In genomic region chr6:37660317-37660716, GRCh38 we compare ENCODE assay signal across 24 cellular contexts. TPM values are rescaled to one million over a fixed set of nuclear protein-coding genes. Genes with fewer than 3 reads are reported as not detected.
A peak's percentile ranks its signal among the peaks of the same experiment; 100 is the strongest.
DNase-seq lines count a peak whose midpoint lies in the region; ATAC-seq and TF ChIP-seq lines count a peak whose summit lies in the region.
"Had no signal": no experiment of that assay in that cellular context is flagged by ENCODE, and none has a peak within 500 bp of the region (broad histone marks: within the 10 kb centered on the region; RNA-seq: fewer than 3 reads in every experiment).

No MANE protein-coding gene starts in this region.

- H3K27me3 Mint-ChIP-seq in WTC11 (ENCODE audit: low read depth): peaks cover 15% of the 10 kb centered on the region
- no peaks in the 10 kb centered on the region for H3K27me3 Mint-ChIP-seq in central memory CD8-positive, alpha-beta T cell
- H3K27me3 Mint-ChIP-seq: CD4-positive, alpha-beta memory T cell; CD4-positive, CD25-positive, alpha-beta regulatory T cell had no signal

- no peaks in the 10 kb centered on the region for H3K9me2 ChIP-seq in OCI-LY7 (ENCODE audit: insufficient read depth, low read length)

- H3K36me3 ChIP-seq in HEK293 (ENCODE audit: control insufficient read depth in 2 of 2, insufficient read depth in 1 of 2, low read length in 2 of 2): peaks cover 0 to 5% of the 10 kb centered on the region in 2 experiments; a peak in 1 of 3 replicates
- no peaks in the 10 kb centered on the region for H3K36me3 ChIP-seq in parathyroid adenoma (ENCODE audit: control insufficient read depth, insufficient read depth, low read length)
- H3K36me3 ChIP-seq in OCI-LY7 (ENCODE audit: insufficient read depth, low read length): no peaks in the 10 kb centered on the region

- CTCF ChIA-PET in HEK293 (lab: Yijun Ruan, JAX) (no interaction called here), WTC11 (lab: Charles Lee) (interaction anchor here (1.8 to 1.9 kb wide), 2 partner anchors 12 to 52 kb away, joined by 4 to 6 read pairs; no protein-coding TSS in a partner anchor), OCI-LY7 (lab: Charles Lee; ENCODE audit: unreplicated experiment) (no interaction called here)

- H3K27ac Mint-ChIP-seq in WTC11: no peak overlapping the region
- H3K27ac Mint-ChIP-seq in central memory CD8-positive, alpha-beta T cell (ENCODE audit: low read depth): peak overlapping the region; percentile 22
- H3K27ac Mint-ChIP-seq: CD14-positive monocyte; CD4-positive, alpha-beta memory T cell; CD4-positive, CD25-positive, alpha-beta regulatory T cell had no signal

- H3K27me3 ChIP-seq in parathyroid adenoma (ENCODE audit: control insufficient read depth, insufficient read depth, low read length): no peaks in the 10 kb centered on the region
- H3K27me3 ChIP-seq: BE2C, BLaER1 had no signal

- peaks cover 7% of the 10 kb centered on the region for H3K36me3 Mint-ChIP-seq in WTC11
- peaks cover 2% of the 10 kb centered on the region for H3K36me3 Mint-ChIP-seq in central memory CD8-positive, alpha-beta T cell (ENCODE audit: insufficient read depth)
- H3K36me3 Mint-ChIP-seq: CD14-positive monocyte had no signal

- H3K79me2 ChIP-seq in parathyroid adenoma (no peaks in the 10 kb centered on the region), OCI-LY7 (ENCODE audit: insufficient read depth, low read depth, low read length) (no peaks in the 10 kb centered on the region)

- DNase-seq in WTC11 (ENCODE audit: low spot score) (no peak), OCI-LY7 (ENCODE audit: low spot score) (no peak)
- no peak for DNase-seq in central memory CD8-positive, alpha-beta T cell (ENCODE audit: low spot score in 2 of 2)
- no peak for DNase-seq in stimulated activated CD4-positive, alpha-beta T cell treated with anti-CD3 and anti-CD28 coated beads, Interleukin-2, amount 100 ng/mL, for 48 hours
- DNase-seq: 8988T; ACHN; BE2C; C1 segment of cervical spinal cord; CD4-positive, alpha-beta memory T cell; CD4-positive, CD25-positive, alpha-beta regulatory T cell; CD8-positive, alpha-beta memory T cell; COR-L47; DMS 273 treated with DMSO at 0.1 percent for 48 hours; DMS153; DMS79; DND-41; EL; GDM1 had no signal

- H3K9me3 ChIP-seq in HEK293 (ENCODE audit: control insufficient read depth, insufficient read depth, low read depth, low read length): no peaks in the 10 kb centered on the region
- H3K9me3 ChIP-seq in parathyroid adenoma (ENCODE audit: control insufficient read depth, low read length): no peaks in the 10 kb centered on the region
- H3K9me3 ChIP-seq in OCI-LY7 (ENCODE audit: low read length): peaks cover 8% of the 10 kb centered on the region; the same call in 1 of the 2 replicates
- H3K9me3 ChIP-seq: BE2C had no signal

- peaks cover 20% of the 10 kb centered on the region for H3K9me3 Mint-ChIP-seq in WTC11
- peaks cover 6% of the 10 kb centered on the region for H3K9me3 Mint-ChIP-seq in central memory CD8-positive, alpha-beta T cell

- H3K4me2 ChIP-seq in parathyroid adenoma (ENCODE audit: low read length): no peak overlapping the region
- H3K4me2 ChIP-seq in OCI-LY7 (ENCODE audit: low read length): no peak overlapping the region
- H3K4me2 ChIP-seq: BLaER1 had no signal

- H3K27ac ChIP-seq in HEK293 (ENCODE audit: extremely low read depth, low read depth, low read length) (no peak overlapping the region), parathyroid adenoma (peak overlapping the region; percentile 64), OCI-LY7 (ENCODE audit: low read depth, low read length, poor library complexity, severe bottlenecking) (no peak overlapping the region)
- H3K27ac ChIP-seq: BLaER1 had no signal

- no peak overlapping the region for H3K4me3 ChIP-seq in HEK293 (ENCODE audit: low read depth, low read length)
- no peak overlapping the region for H3K4me3 ChIP-seq in parathyroid adenoma (ENCODE audit: low read depth, low read length)
- no peak overlapping the region for H3K4me3 ChIP-seq in OCI-LY7 (ENCODE audit: low read depth, low read length, poor library complexity, severe bottlenecking)
- H3K4me3 ChIP-seq: BLaER1, GM12878 had no signal

- H3K4me1 Mint-ChIP-seq in WTC11: peaks cover 6% of the 10 kb centered on the region
- no peaks in the 10 kb centered on the region for H3K4me1 Mint-ChIP-seq in central memory CD8-positive, alpha-beta T cell
- H3K4me1 Mint-ChIP-seq: CD14-positive monocyte; CD4-positive, CD25-positive, alpha-beta regulatory T cell; CD8-positive, alpha-beta memory T cell had no signal

- H2AFZ ChIP-seq in parathyroid adenoma (no peak overlapping the region), OCI-LY7 (ENCODE audit: low read length) (no peak overlapping the region)

- H3K4me3 Mint-ChIP-seq in WTC11: no peak overlapping the region
- no peak overlapping the region for H3K4me3 Mint-ChIP-seq in central memory CD8-positive, alpha-beta T cell
- H3K4me3 Mint-ChIP-seq: CD14-positive monocyte; CD4-positive, alpha-beta memory T cell; CD4-positive, CD25-positive, alpha-beta regulatory T cell had no signal

- H3K4me1 ChIP-seq in HEK293 (ENCODE audit: control insufficient read depth, insufficient read depth, low read length) (peaks cover 2% of the 10 kb centered on the region), parathyroid adenoma (peaks cover 31% of the 10 kb centered on the region), OCI-LY7 (ENCODE audit: insufficient read depth, low read length, poor library complexity, severe bottlenecking) (no peaks in the 10 kb centered on the region)

- POLR2A ChIA-PET in HEK293 (lab: Yijun Ruan, JAX) (interaction anchor here (0.7 kb wide), 1 partner anchor 1117 kb away, joined by 4 read pairs; no protein-coding TSS in a partner anchor), WTC11 (lab: Charles Lee) (no interaction called here), OCI-LY7 (lab: Charles Lee) (interaction anchor here (0.8 to 1.0 kb wide), 3 partner anchors 12 to 180 kb away, joined by 3 to 4 read pairs (median 3); no protein-coding TSS in a partner anchor)

- intact Hi-C loops in OCI-LY7 (cut with micrococcal nuclease; ENCODE audit: unreplicated experiment): no loop called here

- TF ChIP-seq CTCF in HEK293 (tag by site-specific recombination; IDR thresholded peaks at IDR 0.05): no peak
- no peak for TF ChIP-seq CTCF in WTC11 (IDR thresholded peaks at IDR 0.05)
- TF ChIP-seq CTCF in parathyroid adenoma (IDR thresholded peaks at IDR 0.05): no peak
- no peak for TF ChIP-seq CTCF in OCI-LY7 (conservative IDR thresholded peaks at IDR 0.05; ENCODE audit: low read length)

- H4K20me1 ChIP-seq in OCI-LY7 (ENCODE audit: insufficient read depth, low read length): no peaks in the 10 kb centered on the region
- H4K20me1 ChIP-seq: BLaER1 had no signal

- ATAC-seq in WTC11 (no peak), GM21825 (IDR thresholded peaks at IDR 0.05; ENCODE audit: unreplicated experiment) (no peak)
- no peak for ATAC-seq in central memory CD8-positive, alpha-beta T cell (replicated peaks; ENCODE audit: extremely low read depth, poor library complexity, severe bottlenecking)
- ATAC-seq: GM12878 had no signal

- BruUV-seq in OCI-LY7 (replicated peaks; lab: Mats Ljungman, UMichigan): no TSS peak

- H3K9ac ChIP-seq in parathyroid adenoma: no peak overlapping the region
- H3K9ac ChIP-seq: BLaER1 had no signal

TF ChIP-seq in HEK293, 187 proteins besides CTCF, POLR2A, EP300 and RAD21:
- 0 out of 2 replicates have a peak, but pooled peaks have one; percentile 43 for TF ChIP-seq ZNF580 (tag by site-specific recombination; IDR thresholded peaks at IDR 0.05)
- no peak for TF ChIP-seq ZNF513 (tag by site-specific recombination; IDR thresholded peaks at IDR 0.05)
- no peak for TF ChIP-seq ZNF792 (tag by site-specific recombination; IDR thresholded peaks at IDR 0.05)
- peak; percentile 19 for TF ChIP-seq SETDB1 (IDR thresholded peaks at IDR 0.05; ENCODE audit: insufficient read length, low read length)

TF ChIP-seq in WTC11, 78 proteins besides CTCF, POLR2A, EP300 and RAD21:
- TF ChIP-seq ZNF532 (CRISPR knock-in tag; IDR thresholded peaks at IDR 0.05; ENCODE audit: borderline replicate concordance) (no peak), GTF2I (CRISPR knock-in tag; conservative IDR thresholded peaks at IDR 0.05) (0 out of 2 replicates have a peak, but pooled peaks have one; percentile 63)

RNA-seq across cellular contexts. Expression of gene MDGA1, which starts 37.4 kb away (rescaled TPM):
- 1.3 to 2.6 TPM (median 1.3 TPM) in 3 replicates for total RNA-seq in WTC11 (2021)
- 0.22 and 0.33 TPM in 2 replicates for total RNA-seq in OCI-LY7 (2014; rRNA removed; shearing (Covaris generic))
- 0.17 and 0.32 TPM in 2 replicates for total RNA-seq in OCI-LY7 (2022)
